9 cellular contexts compared by ENCODE assay signal in the genomic region with DNA sequence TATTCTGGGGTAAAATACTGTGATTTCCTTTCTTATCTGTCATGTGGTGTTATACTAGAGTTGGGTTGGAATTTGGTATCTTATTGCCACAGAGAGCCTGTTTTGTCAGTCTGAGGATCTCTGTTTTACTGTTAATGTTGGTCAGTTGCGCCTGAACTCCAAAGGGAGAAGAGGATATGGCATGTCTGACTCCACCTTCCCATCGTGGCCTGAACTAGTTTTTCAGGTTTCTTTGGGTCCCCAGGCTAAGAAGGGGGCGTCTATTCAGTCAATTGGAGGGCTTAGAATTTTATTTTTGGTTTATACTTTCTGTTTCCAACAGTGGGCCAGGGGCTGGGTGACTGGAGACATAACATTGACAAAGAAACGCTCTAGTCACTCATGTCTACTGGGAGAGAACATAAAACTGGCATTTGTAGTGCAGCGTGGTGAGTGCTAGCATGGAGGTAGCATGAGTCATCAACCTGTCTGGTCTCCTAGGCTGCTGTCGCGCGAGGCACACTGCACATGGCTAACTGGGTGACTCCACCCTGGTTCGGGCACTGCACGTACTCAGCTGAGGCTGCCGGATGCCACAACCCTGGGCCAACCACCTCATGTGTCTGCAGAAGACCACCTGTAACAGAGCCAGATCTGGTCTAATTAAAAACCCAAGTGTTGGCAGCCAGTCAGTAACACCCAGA.
DNase-seq lines count a peak whose midpoint lies in the region; ATAC-seq, FAIRE-seq and TF ChIP-seq lines count a peak whose summit lies in the region.
"Had no signal": no experiment of that assay in that cellular context is flagged by ENCODE, and none has a peak within 500 bp of the region (broad histone marks: within the 10 kb centered on the region; RNA-seq: fewer than 3 reads in every experiment).

No MANE protein-coding gene starts in this region.

- TF ChIP-seq CTCF in pancreas (IDR thresholded peaks at IDR 0.05) = no peak

- H3K4me1 ChIP-seq in pancreas = no peaks in the 10 kb centered on the region
- H3K4me1 ChIP-seq in Karpas-422 (ENCODE audit: low read length) = no peaks in the 10 kb centered on the region

- no peaks in the 10 kb centered on the region for H3K79me2 ChIP-seq in Karpas-422 (ENCODE audit: low read length)

- H3K9me2 ChIP-seq in Karpas-422 (replicated peaks; ENCODE audit: insufficient read depth, low read length) = no peaks in the 10 kb centered on the region

- H3K4me2 ChIP-seq in Karpas-422 (ENCODE audit: low read depth, low read length, poor library complexity, severe bottlenecking) = no peak overlapping the region

- no peak overlapping the region for H3K9ac ChIP-seq in Karpas-422 (ENCODE audit: low read length)

- H3K27me3 ChIP-seq in pancreas (no peaks in the 10 kb centered on the region), Karpas-422 (ENCODE audit: low read length) (no peaks in the 10 kb centered on the region)
- H3K27me3 ChIP-seq: cardiac muscle cell had no signal

- no peak overlapping the region for H3K4me3 ChIP-seq in pancreas
- no peak overlapping the region for H3K4me3 ChIP-seq in Karpas-422 (ENCODE audit: low read length)
- H3K4me3 ChIP-seq: cardiac muscle cell had no signal

- H4K20me1 ChIP-seq in Karpas-422 (ENCODE audit: insufficient read depth, low read depth, low read length) = no peaks in the 10 kb centered on the region

- H2AFZ ChIP-seq in Karpas-422 (ENCODE audit: low read length) = no peak overlapping the region

- DNase-seq in activated naive CD4-positive, alpha-beta T cell treated with anti-CD3 and anti-CD28 coated beads, Interleukin-2, amount 50 U/mL, for 16 hours = peak; percentile 13
- DNase-seq in pancreas = peak in 5 of 6 donors; percentile 8 to 44 (median 26)
- DNase-seq in Karpas-422 = no peak
- DNase-seq in NAMALWA (ENCODE audit: low spot score) = no peak
- no peak for DNase-seq in GM19238 (ENCODE audit: insufficient read length, low spot score)
- DNase-seq in D341Med (ENCODE audit: low spot score) = no peak

- WGBS in pancreas, 2 donors = 61 to 63% methylated on average over 11 of the region's 11 CpGs

- intact Hi-C loops in pancreas (cut with DNase I) = no loop called here

- H3K27ac ChIP-seq in pancreas (peak overlapping the region in 2 of 4 donors; percentile 11 to 17), Karpas-422 (ENCODE audit: low read length) (no peak overlapping the region)
- H3K27ac ChIP-seq: cardiac muscle cell had no signal

- no peak for FAIRE-seq in pancreas (lab: Jason Lieb, UNC)

- H3K36me3 ChIP-seq in pancreas (no peaks in the 10 kb centered on the region), Karpas-422 (ENCODE audit: insufficient read depth, low read length) (no peaks in the 10 kb centered on the region)
- H3K36me3 ChIP-seq: cardiac muscle cell had no signal

- H3K9me3 ChIP-seq in pancreas (no peaks in the 10 kb centered on the region), Karpas-422 (ENCODE audit: low read length) (no peaks in the 10 kb centered on the region)

- ATAC-seq in GM18858 (IDR thresholded peaks at IDR 0.05; ENCODE audit: unreplicated experiment) (peak; percentile 86), HG03521 (IDR thresholded peaks at IDR 0.05; ENCODE audit: unreplicated experiment) (peak; percentile 84), pancreas (peak in 3 of 4 donors; percentile 80 to 92 (median 91))

Comparison
In these comparisons a context has a peak if more than half of its experiments do, and no peak if none do; other contexts are left out.
1. DNase-seq: peak in activated naive CD4-positive, alpha-beta T cell treated with anti-CD3 and anti-CD28 coated beads, Interleukin-2, amount 50 U/mL, for 16 hours (single experiment) and pancreas (5 of 6); none in Karpas-422 (single experiment), NAMALWA (single experiment), GM19238 (single experiment) and D341Med (single experiment).
2. Peak in every context shown above with its lines, with median percentiles within 50 percentile points of each other: ATAC-seq.